ENCODE assay signal across 10 cellular contexts in genomic region chr3:29283739-29284138, GRCh38. TPM values are rescaled to one million over a fixed set of nuclear protein-coding genes. Genes with fewer than 3 reads are reported as not detected.
DNase-seq lines count a peak whose midpoint lies in the region; ATAC-seq and TF ChIP-seq lines count a peak whose summit lies in the region.
"Had no signal": no experiment of that assay in that cellular context is flagged by ENCODE, and none has a peak within 500 bp of the region (broad histone marks: within the 10 kb centered on the region; RNA-seq: fewer than 3 reads in every experiment).

No MANE protein-coding gene starts in this region.

- H3K27ac ChIP-seq in ascending aorta: peak overlapping the region; percentile 90 to 91
- H3K27ac ChIP-seq in left lung: peak overlapping the region; percentile 76 to 87
- H3K27ac ChIP-seq in thoracic aorta: peak overlapping the region; percentile 93 to 94

- no peaks in the 10 kb centered on the region for H3K36me3 Mint-ChIP-seq in activated T-cell treated with anti-CD3 and anti-CD28 coated beads, Interleukin-2, amount 50 U/mL, for 24 hours (ENCODE audit: low read depth)

- H3K27me3 ChIP-seq in ascending aorta: no peaks in the 10 kb centered on the region
- H3K27me3 ChIP-seq in left lung: no peaks in the 10 kb centered on the region
- no peaks in the 10 kb centered on the region for H3K27me3 ChIP-seq in thoracic aorta (replicated peaks; ENCODE audit: insufficient read depth)

- no peak for TF ChIP-seq CTCF in ascending aorta (IDR thresholded peaks at IDR 0.05)
- no peak for TF ChIP-seq CTCF in left lung (IDR thresholded peaks at IDR 0.05)
- TF ChIP-seq CTCF in thoracic aorta (IDR thresholded peaks at IDR 0.05): no peak

- peak overlapping the region; percentile 48 for H3K27ac Mint-ChIP-seq in activated T-cell treated with anti-CD3 and anti-CD28 coated beads, Interleukin-2, amount 50 U/mL, for 24 hours
- H3K27ac Mint-ChIP-seq: B cell had no signal

- H3K4me1 Mint-ChIP-seq in activated T-cell treated with anti-CD3 and anti-CD28 coated beads, Interleukin-2, amount 50 U/mL, for 24 hours (ENCODE audit: low read depth): peaks cover 40% of the 10 kb centered on the region

- H3K4me3 Mint-ChIP-seq in activated T-cell treated with anti-CD3 and anti-CD28 coated beads, Interleukin-2, amount 50 U/mL, for 24 hours: peak overlapping the region; percentile 78
- H3K4me3 Mint-ChIP-seq: B cell had no signal

- DNase-seq in activated T-cell treated with anti-CD3 and anti-CD28 coated beads, Interleukin-2, amount 50 U/mL, for 24 hours: no peak
- DNase-seq in activated T-cell treated with anti-CD3 and anti-CD28 coated beads for 4 hours (no peak), ascending aorta (ENCODE audit: low spot score in 2 of 2) (no peak), left lung (no peak), thoracic aorta (ENCODE audit: low spot score) (no peak)
- no peak for DNase-seq in activated effector memory CD4-positive, alpha-beta T cell treated with Interleukin-2 at 50 U/mL for 16 hours
- DNase-seq: hypothalamus had no signal

- intact Hi-C loops in ascending aorta (cut with DNase I): loop anchor here (2.0 to 10.0 kb wide), 6 partner anchors 99 to 641 kb away; no protein-coding TSS in a partner anchor
- intact Hi-C loops in left lung (cut with DNase I): no loop called here

- no peak for ATAC-seq in left lung
- no peak for ATAC-seq in thoracic aorta (ENCODE audit: insufficient number of reproducible peaks, low FRiP score, low read depth)
- ATAC-seq in HG03095 (IDR thresholded peaks at IDR 0.05; ENCODE audit: unreplicated experiment): no peak
- no peak for ATAC-seq in GM18867 (IDR thresholded peaks at IDR 0.05; ENCODE audit: unreplicated experiment)

- H3K36me3 ChIP-seq in ascending aorta: no peaks in the 10 kb centered on the region
- no peaks in the 10 kb centered on the region for H3K36me3 ChIP-seq in left lung
- no peaks in the 10 kb centered on the region for H3K36me3 ChIP-seq in thoracic aorta

- H3K9me3 ChIP-seq in ascending aorta (no peaks in the 10 kb centered on the region), left lung (no peaks in the 10 kb centered on the region), thoracic aorta (no peaks in the 10 kb centered on the region)

- H3K4me3 ChIP-seq in ascending aorta (peak overlapping the region; percentile 58 to 65), left lung (peak overlapping the region; percentile 51 to 52), thoracic aorta (peak overlapping the region; percentile 88)

- peaks cover 0 to 12% of the 10 kb centered on the region in 2 donors for H3K4me1 ChIP-seq in ascending aorta
- H3K4me1 ChIP-seq in left lung: no peaks in the 10 kb centered on the region
- H3K4me1 ChIP-seq in thoracic aorta (ENCODE audit: control insufficient read depth in 1 of 2, low read depth in 2 of 2): peaks cover 16 to 22% of the 10 kb centered on the region in 2 donors

- H3K9me3 Mint-ChIP-seq in activated T-cell treated with anti-CD3 and anti-CD28 coated beads, Interleukin-2, amount 50 U/mL, for 24 hours: no peaks in the 10 kb centered on the region

- peaks cover 17% of the 10 kb centered on the region for H3K27me3 Mint-ChIP-seq in activated T-cell treated with anti-CD3 and anti-CD28 coated beads, Interleukin-2, amount 50 U/mL, for 24 hours

RNA-seq across cellular contexts. Expression of gene RBMS3, which starts 2.9 kb away (rescaled TPM):
- total RNA-seq in ascending aorta: 65.8 TPM
- 10 to 100 TPM; 45.1 to 51.6 TPM for total RNA-seq in left lung
- total RNA-seq in thoracic aorta: 100 to 1,000 TPM; 149 to 186 TPM
- total RNA-seq: B cell had no signal
